17 cellular contexts compared by ENCODE assay signal in genomic region chr22:42714308-42714707, GRCh38. TPM values are rescaled to one million over a fixed set of nuclear protein-coding genes. Genes with fewer than 3 reads are reported as not detected.
DNase-seq lines count a peak whose midpoint lies in the region; ATAC-seq and TF ChIP-seq lines count a peak whose summit lies in the region.
"Had no signal": no experiment of that assay in that cellular context is flagged by ENCODE, and none has a peak within 500 bp of the region (broad histone marks: within the 10 kb centered on the region; RNA-seq: fewer than 3 reads in every experiment).

No MANE protein-coding gene starts in this region.

- H3K4me1 ChIP-seq in DOHH2 (ENCODE audit: control insufficient read depth, low read length), result peaks cover 83% of the 10 kb centered on the region
- H3K4me1 ChIP-seq in IMR-90 (ENCODE audit: control insufficient read depth, insufficient read depth, low read length), result peaks cover 9% of the 10 kb centered on the region
- H3K4me1 ChIP-seq in gastroesophageal sphincter, result peaks cover 0 to 82% (median 24%) of the 10 kb centered on the region in 3 donors
- no peaks in the 10 kb centered on the region for H3K4me1 ChIP-seq in neuronal stem cell (ENCODE audit: control insufficient read depth in 2 of 2, insufficient read depth in 1 of 2, low read depth in 1 of 2, low read length in 2 of 2)
- H3K4me1 ChIP-seq: BE2C had no signal

- no peak overlapping the region for H3K4ac ChIP-seq in IMR-90 (ENCODE audit: low read depth, low read length)
- H3K4ac ChIP-seq in neuronal stem cell (ENCODE audit: low read length), result no peak overlapping the region

- no peak overlapping the region for H2BK20ac ChIP-seq in IMR-90 (ENCODE audit: low read depth, low read length)

- H3K4me2 ChIP-seq in DOHH2 (ENCODE audit: low read length) (peak overlapping the region; percentile 85), IMR-90 (ENCODE audit: low read depth, low read length) (no peak overlapping the region), neuronal stem cell (ENCODE audit: insufficient read depth, low read length, poor library complexity, severe bottlenecking) (no peak overlapping the region)

- no peak overlapping the region for H4K91ac ChIP-seq in IMR-90 (ENCODE audit: insufficient read depth, low read depth, low read length)
- no peak overlapping the region for H4K91ac ChIP-seq in neuronal stem cell (ENCODE audit: low read depth, low read length, poor library complexity)

- H3K9me3 ChIP-seq in DOHH2 (ENCODE audit: control insufficient read depth, insufficient read depth, low read length) (peaks cover 14% of the 10 kb centered on the region), IMR-90 (ENCODE audit: control insufficient read depth, insufficient read depth, low read length) (no peaks in the 10 kb centered on the region; the same call in 1 of the 2 replicates), gastroesophageal sphincter (peaks cover 0 to 3% (median 0%) of the 10 kb centered on the region in 3 donors), neuronal stem cell (replicated peaks in 1 of 2; ENCODE audit: control insufficient read depth in 2 of 2, insufficient read depth in 1 of 2, low read depth in 1 of 2, low read length in 2 of 2) (peaks cover 2 to 6% of the 10 kb centered on the region in 2 donors)
- H3K9me3 ChIP-seq: BE2C had no signal

- H3K36me3 ChIP-seq in DOHH2 (ENCODE audit: control insufficient read depth, low read length) (peaks cover 33% of the 10 kb centered on the region), IMR-90 (ENCODE audit: control insufficient read depth, insufficient read depth, low read length) (peaks cover 4% of the 10 kb centered on the region), gastroesophageal sphincter (peaks cover 0 to 11% of the 10 kb centered on the region in 2 donors), neuronal stem cell (replicated peaks in 1 of 2; ENCODE audit: control insufficient read depth in 2 of 2, insufficient read depth in 2 of 2, low read length in 2 of 2) (no peaks in the 10 kb centered on the region)
- H3K36me3 ChIP-seq: BE2C, HAP-1 had no signal

- H4K8ac ChIP-seq in IMR-90 (ENCODE audit: low read depth in 2 of 2, low read length in 2 of 2) (no peak overlapping the region), neuronal stem cell (ENCODE audit: low read depth, low read length) (no peak overlapping the region)

- BruUV-seq in IMR-90 (replicated peaks; lab: Mats Ljungman, UMichigan), result no TSS peak

- H4K20me1 ChIP-seq in DOHH2 (ENCODE audit: control insufficient read depth, insufficient read depth, low read depth, low read length), result no peaks in the 10 kb centered on the region; the same call in 1 of the 2 replicates
- H4K20me1 ChIP-seq in IMR-90 (ENCODE audit: insufficient read depth, low read length), result peaks cover 38% of the 10 kb centered on the region

- H2BK15ac ChIP-seq in IMR-90 (ENCODE audit: low read depth, low read length) (no peak overlapping the region), neuronal stem cell (ENCODE audit: low read length) (no peak overlapping the region)

- in situ Hi-C loops in IMR-90 (cut with MboI; ENCODE audit: low sequenced_read_pairs), result no loop called here

- no peak overlapping the region for H4K5ac ChIP-seq in IMR-90 (ENCODE audit: low read depth, low read length)

- no peak overlapping the region for H2BK120ac ChIP-seq in IMR-90 (ENCODE audit: low read depth, low read length)
- no peak overlapping the region for H2BK120ac ChIP-seq in neuronal stem cell (ENCODE audit: low read depth, low read length)

- TF ChIP-seq RAD21 in IMR-90 (IDR thresholded peaks at IDR 0.05; ENCODE audit: low read length), result no peak

- H2AFZ ChIP-seq in IMR-90 (replicated peaks; ENCODE audit: low read length, poor library complexity), result no peak overlapping the region
- H2AFZ ChIP-seq in neuronal stem cell (ENCODE audit: low read length), result no peak overlapping the region
- H2AFZ ChIP-seq: GM23248 had no signal

- TF ChIP-seq CTCF in DOHH2 (IDR thresholded peaks at IDR 0.05; ENCODE audit: low read depth, low read length, poor library complexity, severe bottlenecking) (no peak), IMR-90 (conservative IDR thresholded peaks at IDR 0.05; ENCODE audit: low read depth, low read length) (no peak), gastroesophageal sphincter (IDR thresholded peaks at IDR 0.05) (no peak)

- POLR2A ChIA-PET in IMR-90 (lab: Charles Lee; ENCODE audit: unreplicated experiment), result no interaction called here

- H3K56ac ChIP-seq in IMR-90 (ENCODE audit: extremely low read depth, insufficient read depth, low read length), result no peak overlapping the region

- no peak overlapping the region for H2BK12ac ChIP-seq in neuronal stem cell (ENCODE audit: low read length)

- intact Hi-C loops in IMR-90 (cut with micrococcal nuclease), result no loop called here

- WGBS in IMR-90 (ENCODE audit: extremely low coverage in 2 of 2, insufficient read length in 1 of 2), 2 experiments, result no CpG with 5 or more reads among the region's 7 CpGs
- 93 to 94% methylated on average over 7 of the region's 7 CpGs for WGBS in gastroesophageal sphincter (ENCODE audit: low coverage in 1 of 2), 2 donors
- WGBS in neuronal stem cell (ENCODE audit: extremely low coverage in 2 of 2, insufficient read length in 2 of 2, insufficient replicate concordance in 1 of 2), 2 donors, result no CpG with 5 or more reads among the region's 7 CpGs

- H3K27ac ChIP-seq in DOHH2 (ENCODE audit: low read depth, low read length) (peak overlapping the region; percentile 97), IMR-90 (ENCODE audit: insufficient read depth, low read length) (no peak overlapping the region), gastroesophageal sphincter (peak overlapping the region in 3 of 4 donors; percentile 66 to 99 (median 98)), neuronal stem cell (replicated peaks; ENCODE audit: low read length) (no peak overlapping the region)
- H3K27ac ChIP-seq: GM23248 had no signal

- no peak for DNase-seq in IMR-90
- no peak for DNase-seq in neuronal stem cell (ENCODE audit: low spot score)
- DNase-seq in dermis blood vessel endothelial cell, result no peak
- DNase-seq: BE2C, Kasumi-1, NCI-H1694 treated with DMSO at 0.1 percent for 48 hours, NCI-H2081 treated with DMSO at 0.1 percent for 48 hours, NCI-H446, NCI-H526 had no signal

- H3K79me1 ChIP-seq in IMR-90 (ENCODE audit: low read depth in 1 of 2, low read length in 2 of 2) (peaks cover 30 to 68% of the 10 kb centered on the region in 2 experiments), neuronal stem cell (ENCODE audit: low read depth, low read length) (no peaks in the 10 kb centered on the region)

- ATAC-seq in IMR-90 (ENCODE audit: low read depth), result no peak
- no peak for ATAC-seq in gastroesophageal sphincter
- no peak for ATAC-seq in HG03354 (IDR thresholded peaks at IDR 0.05; ENCODE audit: poor library complexity, severe bottlenecking, unreplicated experiment)
- no peak for ATAC-seq in GM21381 (IDR thresholded peaks at IDR 0.05; ENCODE audit: unreplicated experiment)
- ATAC-seq: Right ventricle myocardium inferior had no signal

- peaks cover 42% of the 10 kb centered on the region for H3F3A ChIP-seq in DOHH2 (ENCODE audit: control insufficient read depth, insufficient read depth)

- H3K79me2 ChIP-seq in DOHH2 (ENCODE audit: control insufficient read depth, low read length), result peaks cover 76% of the 10 kb centered on the region

- CTCF ChIA-PET in IMR-90 (lab: Yijun Ruan, JAX), result no interaction called here

- 0 out of 2 replicates have a peak overlapping the region, but pooled peaks have one; percentile 27 for H3K14ac ChIP-seq in IMR-90 (replicated peaks; ENCODE audit: low read depth, low read length)
- no peak overlapping the region for H3K14ac ChIP-seq in neuronal stem cell (ENCODE audit: low read length)

- H2AK9ac ChIP-seq in IMR-90 (replicated peaks; ENCODE audit: low read depth, low read length, poor library complexity), result no peak overlapping the region

- no peak overlapping the region for H2AK5ac ChIP-seq in IMR-90 (ENCODE audit: low read depth, low read length)
- no peak overlapping the region for H2AK5ac ChIP-seq in neuronal stem cell (ENCODE audit: low read depth, low read length)

- H3K23ac ChIP-seq in IMR-90 (ENCODE audit: low read depth, low read length), result no peak overlapping the region
- H3K23ac ChIP-seq in neuronal stem cell (ENCODE audit: low read depth, low read length, poor library complexity), result peak overlapping the region; percentile 12

- TF ChIP-seq POLR2A in IMR-90 (IDR thresholded peaks at IDR 0.05; ENCODE audit: low read depth, low read length) (no peak), gastroesophageal sphincter (IDR thresholded peaks at IDR 0.05) (no peak)

- no peak for TF ChIP-seq EP300 in gastroesophageal sphincter (IDR thresholded peaks at IDR 0.05)

- H3K9ac ChIP-seq in IMR-90 (ENCODE audit: low read depth, low read length) (no peak overlapping the region), neuronal stem cell (ENCODE audit: low read depth, low read length, poor library complexity) (no peak overlapping the region)
- H3K9ac ChIP-seq: GM23248 had no signal

- no peaks in the 10 kb centered on the region for H3K9me2 ChIP-seq in DOHH2 (replicated peaks; ENCODE audit: control insufficient read depth, low read length)

- no peak overlapping the region for H3K4me3 ChIP-seq in DOHH2 (ENCODE audit: low read length)
- H3K4me3 ChIP-seq in IMR-90 (ENCODE audit: insufficient read depth, low read depth, low read length), result no peak overlapping the region
- H3K4me3 ChIP-seq in gastroesophageal sphincter, result no peak overlapping the region
- no peak overlapping the region for H3K4me3 ChIP-seq in neuronal stem cell (ENCODE audit: low read length in 2 of 2)
- H3K4me3 ChIP-seq: GM23248, HAP-1 had no signal

- dilution Hi-C loops in IMR-90 (cut with HindIII; ENCODE audit: low sequenced_read_pairs, unreplicated experiment), result no loop called here

- H3K18ac ChIP-seq in IMR-90 (ENCODE audit: low read depth, low read length) (no peak overlapping the region), neuronal stem cell (ENCODE audit: low read length) (no peak overlapping the region)

- peaks cover 17% of the 10 kb centered on the region; the same call in 1 of the 2 replicates for H3K9me1 ChIP-seq in IMR-90 (ENCODE audit: insufficient read depth, low read length)

- H3K27me3 ChIP-seq in DOHH2 (ENCODE audit: control insufficient read depth, low read length), result no peaks in the 10 kb centered on the region
- H3K27me3 ChIP-seq in IMR-90 (ENCODE audit: control insufficient read depth, insufficient read depth, low read length), result no peaks in the 10 kb centered on the region
- no peaks in the 10 kb centered on the region for H3K27me3 ChIP-seq in gastroesophageal sphincter
- peaks cover 0 to 33% (median 6%) of the 10 kb centered on the region in 3 experiments for H3K27me3 ChIP-seq in neuronal stem cell (ENCODE audit: control insufficient read depth in 3 of 3, insufficient read depth in 3 of 3, low read depth in 1 of 3, low read length in 3 of 3)

- H2BK5ac ChIP-seq in IMR-90 (ENCODE audit: low read depth, low read length, poor library complexity, severe bottlenecking) (no peak overlapping the region), neuronal stem cell (ENCODE audit: low read length) (no peak overlapping the region)

RNA-seq across cellular contexts. Expression of gene A4GALT, which starts 6.4 kb away (rescaled TPM):
- total RNA-seq in IMR-90 (2012; rRNA removed) (1.6 and 1.9 TPM in 2 replicates), gastroesophageal sphincter (10 to 100 TPM; 36.9 to 70.9 (median 55.3) TPM), dermis blood vessel endothelial cell (52.5 and 60.2 TPM in 2 replicates)
- 6.1 and 6.3 TPM in 2 replicates for polyA plus RNA-seq in IMR-90 (2012; rRNA removed)
- polyA plus RNA-seq in IMR-90 (2012; cell fraction: cytosol; rRNA removed), result 3.4 and 8.7 TPM in 2 replicates
- 3.6 and 6.1 TPM in 2 replicates for polyA plus RNA-seq in IMR-90 (2012; cell fraction: nucleus; rRNA removed; ENCODE audit: low replicate concordance)
- 5.5 TPM for polyA plus RNA-seq in neuronal stem cell (2013, experiment 1 of 2)
- 5.6 TPM for polyA plus RNA-seq in neuronal stem cell (2013, experiment 2 of 2)
- total RNA-seq: SK-MEL-5 had no signal

Comparison
In these comparisons a context has a peak if more than half of its experiments do, and no peak if none do; other contexts are left out.
1. H3K27ac ChIP-seq: peak in DOHH2 (single experiment) and gastroesophageal sphincter (3 of 4); none in IMR-90 (single experiment) and neuronal stem cell (single experiment).
2. RNA of gene A4GALT, which starts 6.4 kb away (total RNA-seq): 36.9 to 70.9 TPM in gastroesophageal sphincter and 52.5 to 60.2 TPM in dermis blood vessel endothelial cell; 1.6 to 1.9 TPM in IMR-90; every median in the first group is over 10 times any median in the second.